In genomic region chr12:111248981-111249380, GRCh38 we compare ENCODE assay signal across 23 cellular contexts.
A peak's percentile ranks its signal among the peaks of the same experiment; 100 is the strongest.
DNase-seq lines count a peak whose midpoint lies in the region; ATAC-seq and TF ChIP-seq lines count a peak whose summit lies in the region.
"Had no signal": no experiment of that assay in that cellular context is flagged by ENCODE, and none has a peak within 500 bp of the region (broad histone marks: within the 10 kb centered on the region; RNA-seq: fewer than 3 reads in every experiment).

No MANE protein-coding gene starts in this region.

- POLR2A ChIA-PET in HEK293 (lab: Yijun Ruan, JAX): no interaction called here
- POLR2A ChIA-PET in PC-3 (lab: Charles Lee; ENCODE audit: unreplicated experiment): no interaction called here

- H3K4me1 ChIP-seq in HEK293 (ENCODE audit: control insufficient read depth, insufficient read depth, low read length) (no peaks in the 10 kb centered on the region), PC-3 (ENCODE audit: insufficient read depth, low read length) (peaks cover 7% of the 10 kb centered on the region; the same call in 1 of the 2 replicates)
- H3K4me1 ChIP-seq: transverse colon had no signal

- H3K9me3 ChIP-seq in HEK293 (ENCODE audit: control insufficient read depth, insufficient read depth, low read depth, low read length): no peaks in the 10 kb centered on the region
- no peaks in the 10 kb centered on the region for H3K9me3 ChIP-seq in PC-3 (ENCODE audit: low read length)
- H3K9me3 ChIP-seq: transverse colon had no signal

- no TSS peak for BruUV-seq in PC-3 (replicated peaks; lab: Mats Ljungman, UMichigan)

- intact Hi-C loops in PC-3 (cut with micrococcal nuclease): no loop called here

- CTCF ChIA-PET in HEK293 (lab: Yijun Ruan, JAX): no interaction called here
- CTCF ChIA-PET in PC-3 (lab: Charles Lee): no interaction called here

- H3K27ac ChIP-seq in HEK293 (ENCODE audit: extremely low read depth, low read depth, low read length) (no peak overlapping the region), PC-3 (ENCODE audit: low read length) (no peak overlapping the region)
- H3K27ac ChIP-seq: C4-2B, dorsolateral prefrontal cortex, epithelial cell of prostate, transverse colon, VCaP had no signal

- no peaks in the 10 kb centered on the region for H3K9me2 ChIP-seq in PC-3 (replicated peaks; ENCODE audit: low read length)

- no peak overlapping the region for H3K4me3 ChIP-seq in HEK293 (ENCODE audit: low read depth, low read length)
- H3K4me3 ChIP-seq in PC-3 (ENCODE audit: low read length): no peak overlapping the region
- H3K4me3 ChIP-seq in epithelial cell of esophagus (ENCODE audit: low read length): no peak overlapping the region
- H3K4me3 ChIP-seq: dorsolateral prefrontal cortex, GM12878, lung, transverse colon had no signal

- no peaks in the 10 kb centered on the region for H4K20me1 ChIP-seq in PC-3 (ENCODE audit: low read length)

- no peak overlapping the region for H3K9ac ChIP-seq in PC-3 (ENCODE audit: low read length)

- DNase-seq in A172 (ENCODE audit: low spot score): peak; percentile 16
- DNase-seq in PC-3: peak; percentile 72
- DNase-seq in epithelial cell of esophagus (ENCODE audit: low read depth): peak; percentile 84
- DNase-seq in NCI-H82 (lab: John Stamatoyannopoulos, UW): no peak
- no peak for DNase-seq in GM19238 (ENCODE audit: insufficient read length, low spot score)
- DNase-seq in NCI-H1105 treated with DMSO at 0.1 percent for 48 hours (lab: John Stamatoyannopoulos, UW): no peak
- DNase-seq: activated CD8-positive, alpha-beta memory T cell treated with anti-CD3 and anti-CD28 coated beads, Interleukin-2, amount 50 U/mL, for 48 hours; activated gamma-delta T cell; caudate nucleus; NCI-H1105; NCI-H526; occipital lobe; Right ventricle myocardium superior; stimulated activated CD4-positive, alpha-beta T cell treated with anti-CD3 and anti-CD28 coated beads, Interleukin-4, amount 100 ng/mL, for 1 hour; transverse colon had no signal

- H3K36me3 ChIP-seq in HEK293 (ENCODE audit: control insufficient read depth in 2 of 2, insufficient read depth in 1 of 2, low read length in 2 of 2): no peaks in the 10 kb centered on the region
- H3K36me3 ChIP-seq in PC-3 (ENCODE audit: low read depth, low read length): no peaks in the 10 kb centered on the region
- H3K36me3 ChIP-seq: transverse colon had no signal

- H2AFZ ChIP-seq in PC-3 (ENCODE audit: low read length): no peak overlapping the region

- no peaks in the 10 kb centered on the region for H3F3A ChIP-seq in PC-3 (ENCODE audit: low read length, unreplicated experiment)

- H3K4me2 ChIP-seq in PC-3 (ENCODE audit: low read length): no peak overlapping the region

- H3K79me2 ChIP-seq in PC-3 (ENCODE audit: low read length): no peaks in the 10 kb centered on the region

- TF ChIP-seq CTCF in HEK293 (tag by site-specific recombination; IDR thresholded peaks at IDR 0.05) (no peak), PC-3 (conservative IDR thresholded peaks at IDR 0.05; ENCODE audit: low read depth, low read length) (no peak), epithelial cell of esophagus (IDR thresholded peaks at IDR 0.05; ENCODE audit: insufficient read depth, low read depth, low read length, missing control alignments) (no peak)

- peak; percentile 72 for ATAC-seq in PC-3
- ATAC-seq in GM18858 (IDR thresholded peaks at IDR 0.05; ENCODE audit: unreplicated experiment): no peak
- ATAC-seq: GM12878 had no signal

- H3K27me3 ChIP-seq in PC-3 (ENCODE audit: low read length): peaks cover 12% of the 10 kb centered on the region; the same call in 1 of the 2 replicates
- H3K27me3 ChIP-seq: transverse colon had no signal

TF ChIP-seq in HEK293, 187 proteins besides CTCF, POLR2A, EP300 and RAD21:
- TF ChIP-seq ZNF623 (tag by site-specific recombination; IDR thresholded peaks at IDR 0.05): peak; percentile 53
- no peak for TF ChIP-seq ZNF16 (tag by site-specific recombination; IDR thresholded peaks at IDR 0.05; ENCODE audit: low read depth)
- TF ChIP-seq ZNF768 (tag by site-specific recombination; IDR thresholded peaks at IDR 0.05): 0 out of 2 replicates have a peak, but pooled peaks have one; percentile 39

Comparison
In these comparisons a context has a peak if more than half of its experiments do, and no peak if none do; other contexts are left out.
1. DNase-seq: peak in A172 (single experiment), PC-3 (single experiment) and epithelial cell of esophagus (single experiment); none in NCI-H82 (single experiment), GM19238 (single experiment) and NCI-H1105 treated with DMSO at 0.1 percent for 48 hours (single experiment).